Comparison of ENCODE assay signal across 13 cellular contexts in the genomic region with DNA sequence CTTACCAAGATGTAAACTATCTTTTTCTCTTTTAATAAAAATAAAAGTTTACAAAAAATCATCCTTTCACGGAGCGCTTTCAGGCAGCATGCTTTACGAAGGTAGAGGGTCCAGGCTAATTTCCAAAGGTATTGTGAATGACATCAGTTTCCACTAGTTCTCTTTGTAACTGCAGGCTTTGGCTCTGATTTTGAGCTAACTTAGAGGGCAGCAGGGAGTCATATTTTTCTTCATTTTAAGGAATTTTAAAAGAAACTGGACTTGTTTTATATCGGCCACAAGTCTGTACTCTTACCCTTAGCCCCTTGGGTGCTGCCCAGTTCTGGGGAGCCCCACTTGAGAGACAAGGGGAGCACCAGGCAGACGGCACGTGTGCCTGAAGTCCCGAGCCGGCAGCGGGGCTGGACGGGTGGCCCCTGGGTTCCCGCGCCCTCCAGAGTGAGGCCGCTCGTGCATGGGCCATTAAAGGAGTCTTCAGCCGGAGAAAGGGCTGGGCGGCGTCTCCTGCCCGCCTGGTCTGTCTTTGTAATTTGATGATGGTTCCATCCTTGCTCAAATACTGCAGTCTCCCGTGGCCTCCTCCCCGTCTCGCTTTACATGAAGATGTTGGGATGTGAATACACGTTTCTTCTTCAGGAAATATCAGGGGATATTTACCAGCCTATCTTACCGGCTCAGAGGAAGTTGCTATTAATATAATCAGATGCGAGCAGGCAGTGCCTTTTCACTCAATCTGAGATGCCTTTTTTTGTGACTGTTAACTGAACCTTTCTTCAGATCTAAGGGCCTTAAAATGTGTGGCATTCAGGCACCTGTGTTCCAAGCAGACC.
A peak's percentile ranks its signal among the peaks of the same experiment; 100 is the strongest.
DNase-seq lines count a peak whose midpoint lies in the region; TF ChIP-seq lines count a peak whose summit lies in the region.
"Had no signal": no experiment of that assay in that cellular context is flagged by ENCODE, and none has a peak within 500 bp of the region (broad histone marks: within the 10 kb centered on the region; RNA-seq: fewer than 3 reads in every experiment).

No MANE protein-coding gene starts in this region.

- H3K36me3 ChIP-seq in ES-I3 (ENCODE audit: insufficient read depth, low read length), result no peaks in the 10 kb centered on the region
- H3K36me3 ChIP-seq: gastrocnemius medialis had no signal

- H3K4me3 Mint-ChIP-seq in nephron progenitor cell, result peak overlapping the region; percentile 51
- H3K4me3 Mint-ChIP-seq: activated T-helper 17 cell treated with anti-CD3 and anti-CD28 coated beads, Interleukin-2, amount 50 U/mL, for 72 hours had no signal

- H3K4me1 Mint-ChIP-seq in nephron progenitor cell, result peaks cover 69% of the 10 kb centered on the region

- no peak overlapping the region for H3K27ac Mint-ChIP-seq in nephron progenitor cell
- H3K27ac Mint-ChIP-seq: activated T-helper 17 cell treated with anti-CD3 and anti-CD28 coated beads, Interleukin-2, amount 50 U/mL, for 72 hours had no signal

- H3K9me3 ChIP-seq in ES-I3 (ENCODE audit: control insufficient read depth, insufficient read depth, low read length), result no peaks in the 10 kb centered on the region
- H3K9me3 ChIP-seq: gastrocnemius medialis had no signal

- peaks cover 15% of the 10 kb centered on the region for H3K36me3 Mint-ChIP-seq in nephron progenitor cell (ENCODE audit: low read depth)

- no peaks in the 10 kb centered on the region for H3K9me3 Mint-ChIP-seq in nephron progenitor cell
- H3K9me3 Mint-ChIP-seq: activated T-helper 17 cell treated with anti-CD3 and anti-CD28 coated beads, Interleukin-2, amount 50 U/mL, for 72 hours had no signal

- intact Hi-C loops in cardiac septum (cut with DNase I), result no loop called here

- peaks cover 57% of the 10 kb centered on the region for H3K4me1 ChIP-seq in ES-I3 (ENCODE audit: insufficient read depth, low read length)
- H3K4me1 ChIP-seq: gastrocnemius medialis had no signal

- no peaks in the 10 kb centered on the region for H3K27me3 Mint-ChIP-seq in nephron progenitor cell (ENCODE audit: low read depth, poor library complexity)

- DNase-seq in NCI-H1694 treated with DMSO at 0.1 percent for 48 hours (lab: John Stamatoyannopoulos, UW) (peak; percentile 72), cerebellum (ENCODE audit: low spot score) (peak; percentile 46), nephron progenitor cell (peak; percentile 60), cardiac septum (ENCODE audit: low spot score) (no peak), NOMO-1 treated with dmso at 0.1 percent for 144 hours (lab: John Stamatoyannopoulos, UW; ENCODE audit: unreplicated experiment) (no peak), A172 (ENCODE audit: low spot score) (no peak)
- DNase-seq in stimulated activated CD4-positive, alpha-beta T cell treated with anti-CD3 and anti-CD28 coated beads, Interleukin-2, amount 100 ng/mL, for 48 hours, result no peak
- DNase-seq: DND-41; gastrocnemius medialis; NCI-H226; stimulated activated CD4-positive, alpha-beta T cell treated with anti-CD3 and anti-CD28 coated beads, Interleukin-4, amount 100 ng/mL, for 4 hours had no signal

- no peak for TF ChIP-seq CTCF in nephron progenitor cell (IDR thresholded peaks at IDR 0.05)

- H3K9ac ChIP-seq in ES-I3 (ENCODE audit: low read depth, low read length), result 0 out of 2 replicates have a peak overlapping the region, but pooled peaks have one; percentile 8

Comparison
In these comparisons a context has a peak if more than half of its experiments do, and no peak if none do; other contexts are left out.
1. DNase-seq: peak in NCI-H1694 treated with DMSO at 0.1 percent for 48 hours (single experiment), cerebellum (single experiment) and nephron progenitor cell (single experiment); none in stimulated activated CD4-positive, alpha-beta T cell treated with anti-CD3 and anti-CD28 coated beads, Interleukin-2, amount 100 ng/mL, for 48 hours (0 of 2), cardiac septum (single experiment), NOMO-1 treated with dmso at 0.1 percent for 144 hours (single experiment) and A172 (single experiment).